15 cellular contexts compared by ENCODE assay signal in genomic region chr1:39413902-39414528, GRCh38.
DNase-seq lines count a peak whose midpoint lies in the region; ATAC-seq and TF ChIP-seq lines count a peak whose summit lies in the region.
"Had no signal": no experiment of that assay in that cellular context is flagged by ENCODE, and none has a peak within 500 bp of the region (broad histone marks: within the 10 kb centered on the region; RNA-seq: fewer than 3 reads in every experiment).

No MANE protein-coding gene starts in this region.

- POLR2A ChIA-PET in activated CD4-positive, alpha-beta T cell treated with anti-CD3 and anti-CD28 coated beads for 36 hours (lab: Charles Lee) = interaction anchor here (0.6 kb wide), 2 partner anchors 19 to 150 kb away, joined by 4 to 10 read pairs; no protein-coding TSS in a partner anchor

- H3K36me3 ChIP-seq in esophagus squamous epithelium = peaks cover 0 to 22% (median 0%) of the 10 kb centered on the region in 3 donors

- H3K27me3 Mint-ChIP-seq in T-helper 17 cell = no peaks in the 10 kb centered on the region
- peaks cover 12% of the 10 kb centered on the region for H3K27me3 Mint-ChIP-seq in glutamatergic neuron (ENCODE audit: unreplicated experiment)
- H3K27me3 Mint-ChIP-seq in activated CD4-positive, alpha-beta T cell treated with anti-CD3 and anti-CD28 coated beads for 36 hours = no peaks in the 10 kb centered on the region
- H3K27me3 Mint-ChIP-seq: activated CD4-positive, alpha-beta memory T cell treated with anti-CD3 and anti-CD28 coated beads for 36 hours; T-cell had no signal

- no peak for TF ChIP-seq POLR2A in esophagus squamous epithelium (IDR thresholded peaks at IDR 0.05)

- no peaks in the 10 kb centered on the region for H3K9me3 ChIP-seq in T-helper 17 cell (ENCODE audit: control insufficient read depth, low read length, poor library complexity, severe bottlenecking)
- H3K9me3 ChIP-seq in esophagus squamous epithelium = no peaks in the 10 kb centered on the region
- H3K9me3 ChIP-seq: heart left ventricle had no signal

- no peak overlapping the region for H3K27ac ChIP-seq in esophagus squamous epithelium

- H3K27ac Mint-ChIP-seq in T-helper 17 cell (peak overlapping the region; percentile 39), glutamatergic neuron (ENCODE audit: unreplicated experiment) (peak overlapping the region; percentile 1)
- H3K27ac Mint-ChIP-seq in activated CD4-positive, alpha-beta T cell treated with anti-CD3 and anti-CD28 coated beads for 36 hours = no peak overlapping the region
- H3K27ac Mint-ChIP-seq: activated CD4-positive, alpha-beta memory T cell treated with anti-CD3 and anti-CD28 coated beads for 36 hours had no signal

- peaks cover 21 to 87% (median 34%) of the 10 kb centered on the region in 3 donors for H3K4me1 ChIP-seq in esophagus squamous epithelium

- intact Hi-C loops in esophagus squamous epithelium (cut with DNase I) = no loop called here
- intact Hi-C loops in activated CD4-positive, alpha-beta T cell treated with anti-CD3 and anti-CD28 coated beads for 36 hours (cut with DNase I, micrococcal nuclease) = loop anchor here in 1 of 2 experiments (2.0 to 5.0 kb wide), 3 partner anchors 15 to 312 kb away; no protein-coding TSS in a partner anchor

- DNase-seq in ELR (ENCODE audit: low read depth) (peak; percentile 3), T-helper 17 cell (no peak), glutamatergic neuron (no peak), skeletal muscle cell (ENCODE audit: low read depth) (no peak), esophagus squamous epithelium (lab: John Stamatoyannopoulos, UW) (no peak)
- no peak for DNase-seq in activated CD4-positive, alpha-beta T cell treated with anti-CD3 and anti-CD28 coated beads, Interleukin-2, amount 50 U/mL, for 48 hours
- DNase-seq in activated CD4-positive, alpha-beta T cell treated with anti-CD3 and anti-CD28 coated beads for 36 hours = no peak
- DNase-seq: activated CD4-positive, alpha-beta memory T cell treated with anti-CD3 and anti-CD28 coated beads for 36 hours; COR-L47; GOT3; heart left ventricle; KBM-7; NCI-H2081; T-cell had no signal

- peaks cover 26% of the 10 kb centered on the region for H3K4me1 Mint-ChIP-seq in T-helper 17 cell
- peaks cover 25% of the 10 kb centered on the region for H3K4me1 Mint-ChIP-seq in glutamatergic neuron (ENCODE audit: low read depth, unreplicated experiment)
- peaks cover 42% of the 10 kb centered on the region for H3K4me1 Mint-ChIP-seq in activated CD4-positive, alpha-beta T cell treated with anti-CD3 and anti-CD28 coated beads for 36 hours

- ATAC-seq in T-helper 17 cell = no peak
- no peak for ATAC-seq in GM18907 (IDR thresholded peaks at IDR 0.05; ENCODE audit: unreplicated experiment)
- ATAC-seq in activated CD4-positive, alpha-beta T cell treated with anti-CD3 and anti-CD28 coated beads for 36 hours = no peak
- ATAC-seq: T-cell had no signal

- H3K4me3 ChIP-seq in skeletal muscle cell (ENCODE audit: low read depth, low read length) (peak overlapping the region; percentile 5), esophagus squamous epithelium (no peak overlapping the region)

- H3K36me3 Mint-ChIP-seq in T-helper 17 cell (ENCODE audit: low read depth) (peaks cover 4% of the 10 kb centered on the region), glutamatergic neuron (ENCODE audit: unreplicated experiment) (no peaks in the 10 kb centered on the region)
- peaks cover 27% of the 10 kb centered on the region for H3K36me3 Mint-ChIP-seq in activated CD4-positive, alpha-beta T cell treated with anti-CD3 and anti-CD28 coated beads for 36 hours (ENCODE audit: low read depth)

- WGBS in esophagus squamous epithelium, 2 donors = 77 to 90% methylated on average over 3 of the region's 4 CpGs

- H3K4me3 Mint-ChIP-seq in T-helper 17 cell = peak overlapping the region; percentile 21
- H3K4me3 Mint-ChIP-seq in glutamatergic neuron (ENCODE audit: unreplicated experiment) = no peak overlapping the region
- H3K4me3 Mint-ChIP-seq in activated CD4-positive, alpha-beta T cell treated with anti-CD3 and anti-CD28 coated beads for 36 hours = no peak overlapping the region
- H3K4me3 Mint-ChIP-seq: activated CD4-positive, alpha-beta memory T cell treated with anti-CD3 and anti-CD28 coated beads for 36 hours; T-cell had no signal

- no peaks in the 10 kb centered on the region for H3K27me3 ChIP-seq in esophagus squamous epithelium
- H3K27me3 ChIP-seq: heart left ventricle had no signal

- H3K9me3 Mint-ChIP-seq in glutamatergic neuron (ENCODE audit: unreplicated experiment) = peaks cover 21% of the 10 kb centered on the region
- no peaks in the 10 kb centered on the region for H3K9me3 Mint-ChIP-seq in activated CD4-positive, alpha-beta T cell treated with anti-CD3 and anti-CD28 coated beads for 36 hours (ENCODE audit: low read depth)
- H3K9me3 Mint-ChIP-seq: activated CD4-positive, alpha-beta memory T cell treated with anti-CD3 and anti-CD28 coated beads for 36 hours; T-cell had no signal

- TF ChIP-seq CTCF in glutamatergic neuron (IDR thresholded peaks at IDR 0.05; ENCODE audit: partially characterized antibody, unreplicated experiment) (no peak), esophagus squamous epithelium (IDR thresholded peaks at IDR 0.05) (no peak)

- CTCF ChIA-PET in activated CD4-positive, alpha-beta T cell treated with anti-CD3 and anti-CD28 coated beads for 36 hours (lab: Charles Lee) = interaction anchor here (1.5 kb wide), 1 partner anchor 13 kb away, joined by 8 read pairs; no protein-coding TSS in a partner anchor
